In the genomic region with DNA sequence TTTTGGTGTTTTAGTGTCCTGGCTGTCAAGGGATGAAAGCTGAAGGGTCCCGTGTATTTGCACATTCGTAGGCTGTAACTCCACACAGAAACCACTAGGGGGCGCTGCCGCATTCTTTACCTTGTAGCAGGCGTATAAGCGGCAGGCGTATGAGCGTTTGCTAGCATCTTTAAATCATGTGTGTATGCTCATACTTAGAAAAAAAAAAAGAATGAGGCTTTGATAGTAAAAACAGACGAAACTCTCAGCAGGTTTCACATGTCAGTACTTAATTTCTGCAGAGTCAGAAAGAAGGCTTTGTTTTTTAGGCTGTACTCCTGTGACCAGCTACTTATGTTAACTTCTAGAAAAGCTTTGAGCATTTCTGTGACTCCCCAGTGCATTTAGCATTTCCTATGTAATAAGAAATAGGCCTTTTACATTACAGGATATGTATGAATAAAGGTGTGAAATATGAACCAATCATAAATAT, we compare ENCODE assay signal across 9 cellular contexts.
DNase-seq lines count a peak whose midpoint lies in the region; FAIRE-seq and TF ChIP-seq lines count a peak whose summit lies in the region.
"Had no signal": no experiment of that assay in that cellular context is flagged by ENCODE, and none has a peak within 500 bp of the region (broad histone marks: within the 10 kb centered on the region; RNA-seq: fewer than 3 reads in every experiment).

No MANE protein-coding gene starts in this region.

- H3K27me3 Mint-ChIP-seq in activated naive CD4-positive, alpha-beta T cell treated with anti-CD3 and anti-CD28 coated beads for 36 hours (ENCODE audit: low read depth) = peaks cover 3% of the 10 kb centered on the region

- H3K9me3 ChIP-seq in HAP-1 = no peaks in the 10 kb centered on the region

- peaks cover 3% of the 10 kb centered on the region; the same call in 1 of the 2 replicates for H3K4me1 ChIP-seq in HAP-1

- intact Hi-C loops in activated naive CD4-positive, alpha-beta T cell treated with anti-CD3 and anti-CD28 coated beads for 36 hours (cut with micrococcal nuclease) = loop anchor here (1.0 to 5.0 kb wide), 6 partner anchors 187 to 1202 kb away; a partner anchor contains a TSS
- intact Hi-C loops in head of caudate nucleus (cut with DNase I) = loop anchor here (10.0 kb wide), 1 partner anchor 190 kb away; no protein-coding TSS in a partner anchor

- H3K27ac Mint-ChIP-seq in activated naive CD4-positive, alpha-beta T cell treated with anti-CD3 and anti-CD28 coated beads for 36 hours = no peak overlapping the region
- H3K27ac Mint-ChIP-seq: stimulated activated naive CD8-positive, alpha-beta T cell treated with anti-CD3 and anti-CD28 coated beads, Interleukin-15, Interleukin-2, amounts not matched to agents 100 ng/mL and 50 ng/mL, for 24 hours had no signal

- DNase-seq in GM10248 (ENCODE audit: extremely low spot score) (peak; percentile 60), HAP-1 (ENCODE audit: low spot score in 2 of 2) (peak; percentile 53 to 87), M059J (ENCODE audit: low read depth) (peak; percentile 73), SK-MEL-5 (ENCODE audit: low read depth, low spot score) (peak; percentile 86), head of caudate nucleus (peak; percentile 61 to 94 (median 86)), pons (ENCODE audit: low spot score) (peak; percentile 91), urothelium cell line (ENCODE audit: low spot score) (peak; percentile 43)
- peak; percentile 86 for DNase-seq in activated naive CD4-positive, alpha-beta T cell treated with anti-CD3 and anti-CD28 coated beads for 36 hours

- no peak overlapping the region for H3K4me3 ChIP-seq in HAP-1

- no peaks in the 10 kb centered on the region for H3K36me3 Mint-ChIP-seq in activated naive CD4-positive, alpha-beta T cell treated with anti-CD3 and anti-CD28 coated beads for 36 hours (ENCODE audit: low read depth)

- H3K36me3 ChIP-seq in HAP-1 (replicated peaks) = no peaks in the 10 kb centered on the region

- H3K4me3 Mint-ChIP-seq in activated naive CD4-positive, alpha-beta T cell treated with anti-CD3 and anti-CD28 coated beads for 36 hours = no peak overlapping the region
- H3K4me3 Mint-ChIP-seq: stimulated activated naive CD8-positive, alpha-beta T cell treated with anti-CD3 and anti-CD28 coated beads, Interleukin-15, Interleukin-2, amounts not matched to agents 100 ng/mL and 50 ng/mL, for 24 hours had no signal

- H3K4me1 Mint-ChIP-seq in activated naive CD4-positive, alpha-beta T cell treated with anti-CD3 and anti-CD28 coated beads for 36 hours (ENCODE audit: low read depth) = peaks cover 2% of the 10 kb centered on the region

- POLR2A ChIA-PET in GM10248 (lab: Yijun Ruan, JAX) = interaction anchor here (0.7 kb wide), 1 partner anchor 1973 kb away, joined by 3 read pairs; no protein-coding TSS in a partner anchor

- peak; percentile 82 for TF ChIP-seq CTCF in GM10248 (IDR thresholded peaks at IDR 0.05; ENCODE audit: control extremely low read depth, extremely low read depth, low read depth, missing control alignments)

- no peak for FAIRE-seq in urothelium cell line (lab: Jason Lieb, UNC)

- H3K9me3 Mint-ChIP-seq in activated naive CD4-positive, alpha-beta T cell treated with anti-CD3 and anti-CD28 coated beads for 36 hours = no peaks in the 10 kb centered on the region
- H3K9me3 Mint-ChIP-seq: stimulated activated naive CD8-positive, alpha-beta T cell treated with anti-CD3 and anti-CD28 coated beads, Interleukin-15, Interleukin-2, amounts not matched to agents 100 ng/mL and 50 ng/mL, for 24 hours had no signal

- CTCF ChIA-PET in GM10248 (lab: Yijun Ruan, JAX) = interaction anchor here (0.6 to 5.9 kb wide), 48 partner anchors 8 to 1205 kb away, joined by 3 to 78 read pairs (median 4); a partner anchor contains a TSS
- CTCF ChIA-PET in activated naive CD4-positive, alpha-beta T cell treated with anti-CD3 and anti-CD28 coated beads for 36 hours (lab: Charles Lee) = interaction anchor here (0.6 to 6.3 kb wide), 25 partner anchors 9 to 1947 kb away, joined by 3 to 59 read pairs (median 4); no protein-coding TSS in a partner anchor

- in situ Hi-C loops in HAP-1 (cut with MboI; ENCODE audit: low sequenced_read_pairs) (loop anchor here (25.0 kb wide), 2 partner anchors 182 to 532 kb away; no protein-coding TSS in a partner anchor), SK-MEL-5 (cut with HindIII; ENCODE audit: low pct_unique_long_range_greater_than_20kb, low sequenced_read_pairs) (no loop called here)

- no peaks in the 10 kb centered on the region for H3K27me3 ChIP-seq in HAP-1 (ENCODE audit: low read depth)
